18 cellular contexts compared by ENCODE assay signal in the genomic region with DNA sequence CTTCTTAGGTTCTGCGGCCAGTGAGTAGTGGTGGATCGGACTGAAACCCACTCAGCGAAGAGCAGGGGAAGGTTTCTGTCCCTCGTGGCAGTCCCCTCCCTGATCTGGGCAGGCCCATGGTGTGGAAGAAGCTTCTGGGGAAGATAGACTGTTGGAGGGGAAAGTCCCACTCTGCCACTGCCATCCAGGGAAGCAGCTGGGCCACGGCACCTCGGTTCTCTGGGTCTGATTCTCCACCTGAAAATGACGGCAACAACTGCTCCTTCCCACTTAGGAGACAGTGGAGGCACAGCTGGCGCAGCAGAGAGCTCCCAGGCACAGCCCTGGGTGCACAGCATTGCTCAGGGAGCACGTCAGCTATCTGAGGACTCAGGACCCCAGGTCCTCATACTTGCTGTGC.
"Had no signal": no experiment of that assay in that cellular context is flagged by ENCODE, and none has a peak within 500 bp of the region (broad histone marks: within the 10 kb centered on the region; RNA-seq: fewer than 3 reads in every experiment).

No MANE protein-coding gene starts in this region.

- H3K27ac Mint-ChIP-seq: immature natural killer cell had no signal

- H3K4me3 ChIP-seq: coronary artery, esophagus muscularis mucosa, gastroesophageal sphincter, heart left ventricle, hepatocyte, left ventricle myocardium inferior, lower lobe of right lung had no signal

- H3K9me3 ChIP-seq: esophagus muscularis mucosa, gastroesophageal sphincter, heart left ventricle, left ventricle myocardium inferior, lower lobe of right lung had no signal

- H3K4me3 Mint-ChIP-seq: immature natural killer cell had no signal

- ATAC-seq: foreskin keratinocyte, gastroesophageal sphincter, heart left ventricle, left lobe of liver, lower lobe of right lung had no signal

- DNase-seq: dermis blood vessel endothelial cell; dorsolateral prefrontal cortex; effector CD4-positive, alpha-beta T cell; effector memory CD4-positive, alpha-beta T cell; foreskin keratinocyte; heart left ventricle; immature natural killer cell; islet precursor cell; kidney; kidney glomerular epithelial cell; left ventricle myocardium inferior; lower lobe of right lung; mesenchymal stem cell had no signal

- H2AFZ ChIP-seq: hepatocyte had no signal

- H3K4me2 ChIP-seq: hepatocyte had no signal

- H3K4me1 ChIP-seq: esophagus muscularis mucosa, foreskin keratinocyte, gastroesophageal sphincter, heart left ventricle, left ventricle myocardium inferior, lower lobe of right lung had no signal

- H3K36me3 ChIP-seq: esophagus muscularis mucosa, gastroesophageal sphincter, heart left ventricle, left ventricle myocardium inferior, lower lobe of right lung had no signal

- H3K27me3 ChIP-seq: esophagus muscularis mucosa, foreskin keratinocyte, hepatocyte had no signal

- H3K27ac ChIP-seq: coronary artery, dorsolateral prefrontal cortex, esophagus muscularis mucosa, foreskin keratinocyte, gastroesophageal sphincter, heart left ventricle, hepatocyte, left ventricle myocardium inferior, lower lobe of right lung had no signal
